Comparison of ENCODE assay signal across 21 cellular contexts in the genomic region with DNA sequence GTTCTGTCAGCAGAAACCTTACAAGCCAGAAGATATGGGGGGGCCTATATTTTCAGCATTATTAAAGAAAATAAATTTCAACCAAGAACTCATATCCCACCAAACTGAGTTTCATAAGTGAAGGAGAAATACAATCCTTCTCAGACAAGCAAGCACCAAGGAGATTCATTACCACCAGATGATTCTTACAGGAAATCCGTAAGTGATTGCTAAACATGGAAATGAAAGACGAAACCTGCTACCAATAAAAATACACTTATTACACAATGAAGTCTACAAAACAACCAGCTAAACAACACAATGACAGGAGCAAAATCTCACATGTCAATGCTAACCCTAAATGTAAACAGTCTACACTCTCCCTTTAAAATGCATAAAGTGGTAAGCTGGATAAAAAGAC.
"Had no signal": no experiment of that assay in that cellular context is flagged by ENCODE, and none has a peak within 500 bp of the region (broad histone marks: within the 10 kb centered on the region; RNA-seq: fewer than 3 reads in every experiment).

No MANE protein-coding gene starts in this region.

- H3K36me3 Mint-ChIP-seq: WTC11 had no signal

- H3K4me1 ChIP-seq: body of pancreas, esophagus squamous epithelium, testis, upper lobe of right lung had no signal

- H3K27me3 ChIP-seq: body of pancreas, testis, upper lobe of right lung had no signal

- H3K4me3 Mint-ChIP-seq: activated CD4-positive, alpha-beta memory T cell treated with anti-CD3 and anti-CD28 coated beads, Interleukin-2, amount 10 ng/mL, durations not matched to agents 7 days and 5 days; activated naive CD8-positive, alpha-beta T cell; activated T-cell treated with anti-CD3 and anti-CD28 coated beads, Interleukin-2, amount 50 U/mL, for 24 hours; nephron progenitor cell; stimulated activated naive CD8-positive, alpha-beta T cell treated with anti-CD3 and anti-CD28 coated beads, Interleukin-15, amount 100 ng/mL, for 72 hours; T-helper 17 cell; WTC11 had no signal

- H3K27ac Mint-ChIP-seq: activated CD4-positive, alpha-beta memory T cell treated with anti-CD3 and anti-CD28 coated beads, Interleukin-2, amount 10 ng/mL, durations not matched to agents 7 days and 5 days; activated naive CD8-positive, alpha-beta T cell; activated T-cell treated with anti-CD3 and anti-CD28 coated beads, Interleukin-2, amount 50 U/mL, for 24 hours; nephron progenitor cell; progenitor cell of endocrine pancreas; stimulated activated naive CD8-positive, alpha-beta T cell treated with anti-CD3 and anti-CD28 coated beads, Interleukin-15, amount 100 ng/mL, for 72 hours; T-helper 17 cell; WTC11 had no signal

- H3K9me3 ChIP-seq: body of pancreas, esophagus squamous epithelium, testis, upper lobe of right lung had no signal

- H3K36me3 ChIP-seq: esophagus squamous epithelium, upper lobe of right lung had no signal

- H3K27me3 Mint-ChIP-seq: progenitor cell of endocrine pancreas had no signal

- H3K4me1 Mint-ChIP-seq: activated CD4-positive, alpha-beta memory T cell treated with anti-CD3 and anti-CD28 coated beads, Interleukin-2, amount 10 ng/mL, durations not matched to agents 7 days and 5 days; nephron progenitor cell; stimulated activated naive CD8-positive, alpha-beta T cell treated with anti-CD3 and anti-CD28 coated beads, Interleukin-15, amount 100 ng/mL, for 72 hours; T-helper 17 cell; WTC11 had no signal

- DNase-seq: activated CD4-positive, alpha-beta memory T cell treated with anti-CD3 and anti-CD28 coated beads, Interleukin-2, amount 10 ng/mL, durations not matched to agents 7 days and 5 days; activated CD4-positive, alpha-beta T cell treated with anti-CD3 and anti-CD28 coated beads for 4 hours; activated gamma-delta T cell; activated T-cell treated with anti-CD3 and anti-CD28 coated beads, Interleukin-2, amount 50 U/mL, for 24 hours; amygdala; body of pancreas; central memory CD4-positive, alpha-beta T cell; cortex of kidney; effector CD8-positive, alpha-beta T cell; esophagus squamous epithelium; foreskin melanocyte; nephron progenitor cell; right cardiac atrium; stimulated activated naive CD8-positive, alpha-beta T cell treated with anti-CD3 and anti-CD28 coated beads, Interleukin-15, amount 100 ng/mL, for 72 hours; T-helper 17 cell; testis; upper lobe of right lung had no signal

- ATAC-seq: body of pancreas; right cardiac atrium; stimulated activated naive CD8-positive, alpha-beta T cell treated with anti-CD3 and anti-CD28 coated beads, Interleukin-15, amount 100 ng/mL, for 72 hours; T-helper 17 cell; upper lobe of right lung; WTC11 had no signal

- H3K27ac ChIP-seq: body of pancreas, esophagus squamous epithelium, skin epidermis, testis, upper lobe of right lung had no signal

- H3K4me3 ChIP-seq: body of pancreas, esophagus squamous epithelium, skin epidermis, testis, upper lobe of right lung had no signal

- H3K9me3 Mint-ChIP-seq: nephron progenitor cell, WTC11 had no signal
